Comparison of ENCODE assay signal across 16 cellular contexts in genomic region chr5:107251151-107251550, GRCh38.
"Had no signal": no experiment of that assay in that cellular context is flagged by ENCODE, and none has a peak within 500 bp of the region (broad histone marks: within the 10 kb centered on the region; RNA-seq: fewer than 3 reads in every experiment).

No MANE protein-coding gene starts in this region.

- H3K36me3 ChIP-seq: heart left ventricle, neutrophil, right lobe of liver, tibial nerve had no signal

- H3K4me3 Mint-ChIP-seq: naive thymus-derived CD8-positive, alpha-beta T cell; stimulated activated memory B cell treated with anti-CD40 and anti-IgM and Interleukin-4, amounts not matched to agents 10 μg/mL and 1 μg/mL and 100 μg/mL, for 72 hours; stimulated activated naive CD8-positive, alpha-beta T cell treated with anti-CD3 and anti-CD28 coated beads, Interleukin-15, amount 100 ng/mL, for 72 hours had no signal

- H3K27ac ChIP-seq: heart left ventricle, neutrophil, psoas muscle, right lobe of liver, testis, tibial nerve had no signal

- H3K4me3 ChIP-seq: heart left ventricle, mucosa of descending colon, psoas muscle, right lobe of liver, testis, tibial nerve had no signal

- H3K36me3 Mint-ChIP-seq: naive thymus-derived CD8-positive, alpha-beta T cell; stimulated activated memory B cell treated with anti-CD40 and anti-IgM and Interleukin-4, amounts not matched to agents 10 μg/mL and 1 μg/mL and 100 μg/mL, for 72 hours had no signal

- H3K27me3 Mint-ChIP-seq: stimulated activated memory B cell treated with anti-CD40 and anti-IgM and Interleukin-4, amounts not matched to agents 10 μg/mL and 1 μg/mL and 100 μg/mL, for 72 hours; stimulated activated naive CD8-positive, alpha-beta T cell treated with anti-CD3 and anti-CD28 coated beads, Interleukin-15, amount 100 ng/mL, for 72 hours had no signal

- H3K4me1 ChIP-seq: right lobe of liver, testis had no signal

- H3K27ac Mint-ChIP-seq: naive thymus-derived CD8-positive, alpha-beta T cell; stimulated activated memory B cell treated with anti-CD40 and anti-IgM and Interleukin-4, amounts not matched to agents 10 μg/mL and 1 μg/mL and 100 μg/mL, for 72 hours; stimulated activated naive CD8-positive, alpha-beta T cell treated with anti-CD3 and anti-CD28 coated beads, Interleukin-15, amount 100 ng/mL, for 72 hours had no signal

- H3K27me3 ChIP-seq: heart left ventricle, neutrophil, right lobe of liver, testis, tibial nerve had no signal

- ATAC-seq: esophagus mucosa; heart left ventricle; mucosa of descending colon; naive thymus-derived CD8-positive, alpha-beta T cell; psoas muscle; right lobe of liver; stimulated activated memory B cell treated with anti-CD40 and anti-IgM and Interleukin-4, amounts not matched to agents 10 μg/mL and 1 μg/mL and 100 μg/mL, for 72 hours; stimulated activated naive CD8-positive, alpha-beta T cell treated with anti-CD3 and anti-CD28 coated beads, Interleukin-15, amount 100 ng/mL, for 72 hours had no signal

- H3K9me3 ChIP-seq: heart left ventricle, mucosa of descending colon, neutrophil, psoas muscle, right lobe of liver, testis, tibial nerve had no signal

- H3K4me1 Mint-ChIP-seq: naive thymus-derived CD8-positive, alpha-beta T cell; stimulated activated memory B cell treated with anti-CD40 and anti-IgM and Interleukin-4, amounts not matched to agents 10 μg/mL and 1 μg/mL and 100 μg/mL, for 72 hours; stimulated activated naive CD8-positive, alpha-beta T cell treated with anti-CD3 and anti-CD28 coated beads, Interleukin-15, amount 100 ng/mL, for 72 hours had no signal

- DNase-seq: effector memory CD4-positive, alpha-beta T cell; heart left ventricle; hypothalamus; kidney glomerular epithelial cell; mucosa of descending colon; naive thymus-derived CD8-positive, alpha-beta T cell; psoas muscle; retina; right lobe of liver; stimulated activated CD4-positive, alpha-beta T cell treated with anti-CD3 and anti-CD28 coated beads, Interleukin-4, amount 100 ng/mL, for 24 hours; stimulated activated naive CD8-positive, alpha-beta T cell treated with anti-CD3 and anti-CD28 coated beads, Interleukin-15, amount 100 ng/mL, for 72 hours; testis had no signal

- H3K9me3 Mint-ChIP-seq: stimulated activated memory B cell treated with anti-CD40 and anti-IgM and Interleukin-4, amounts not matched to agents 10 μg/mL and 1 μg/mL and 100 μg/mL, for 72 hours had no signal
